ENCODE assay signal across 8 cellular contexts in the genomic region with DNA sequence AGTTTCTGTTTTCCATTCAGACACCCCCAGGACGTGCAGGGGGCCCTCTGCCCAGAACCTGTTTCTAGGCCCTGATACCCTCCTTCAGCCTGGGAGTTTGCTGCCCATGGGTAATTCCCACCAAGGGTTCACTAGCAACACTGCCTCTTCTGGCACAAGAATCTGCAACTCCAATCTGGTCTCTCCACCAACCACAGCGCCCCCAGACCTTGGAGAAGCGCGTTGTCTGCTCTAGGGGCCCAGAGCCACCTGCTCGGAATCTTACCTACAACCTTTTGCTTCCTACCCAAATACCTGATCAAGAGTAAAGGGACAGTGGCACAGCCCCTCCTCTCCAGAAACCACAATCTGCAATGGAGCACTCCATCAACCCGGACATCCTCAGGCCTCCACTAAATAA. TPM values are rescaled to one million over a fixed set of nuclear protein-coding genes. Genes with fewer than 3 reads are reported as not detected.
DNase-seq lines count a peak whose midpoint lies in the region; ATAC-seq, FAIRE-seq and TF ChIP-seq lines count a peak whose summit lies in the region.

No MANE protein-coding gene starts in this region.

- peaks cover 17% of the 10 kb centered on the region for H3K4me1 ChIP-seq in BLaER1

- H3K4me1 Mint-ChIP-seq in nephron: peaks cover 10% of the 10 kb centered on the region

- H3K4me3 Mint-ChIP-seq in nephron: peak overlapping the region; percentile 96 to 97 (median 96)

- TF ChIP-seq CTCF in LNCaP clone FGC (IDR thresholded peaks at IDR 0.05; ENCODE audit: control insufficient read depth, extremely low read depth, insufficient read depth) (no peak), coronary artery (IDR thresholded peaks at IDR 0.05) (no peak), nephron (IDR thresholded peaks at IDR 0.05; ENCODE audit: unreplicated experiment in 3 of 3) (no peak)

- no peak for TF ChIP-seq POLR2A in GM12892 (IDR thresholded peaks at IDR 0.05; ENCODE audit: low read depth, low read length)

- H3K36me3 ChIP-seq in BLaER1: peaks cover 48% of the 10 kb centered on the region

- peak overlapping the region; percentile 84 for H3K4me2 ChIP-seq in BLaER1

- peaks cover 59% of the 10 kb centered on the region for H3K36me3 Mint-ChIP-seq in nephron (ENCODE audit: low read depth)

- no peak for ATAC-seq in HG02798 (IDR thresholded peaks at IDR 0.05; ENCODE audit: poor library complexity, unreplicated experiment)
- ATAC-seq in HG03521 (IDR thresholded peaks at IDR 0.05; ENCODE audit: unreplicated experiment): no peak

- peaks cover 54% of the 10 kb centered on the region for H3K9me3 Mint-ChIP-seq in nephron

- H3K27ac ChIP-seq in BLaER1 (peak overlapping the region; percentile 84), coronary artery (peak overlapping the region in 1 of 2 donors; percentile 89)

- peaks cover 52% of the 10 kb centered on the region for H3K9me3 ChIP-seq in BLaER1

- FAIRE-seq in GM12892 (lab: Jason Lieb, UNC): no peak

- H3K27me3 Mint-ChIP-seq in nephron (ENCODE audit: low read depth): peaks cover 11% of the 10 kb centered on the region

- peak overlapping the region; percentile 92 to 97 (median 97) for H3K27ac Mint-ChIP-seq in nephron

- DNase-seq in LNCaP clone FGC (ENCODE audit: low read depth) (no peak), coronary artery (ENCODE audit: low spot score) (no peak), GM12892 (ENCODE audit: insufficient read length) (no peak), NCI-H1436 treated with DMSO at 0.1 percent for 48 hours (lab: John Stamatoyannopoulos, UW) (no peak)

- no peaks in the 10 kb centered on the region for H3K27me3 ChIP-seq in BLaER1

- H3K9ac ChIP-seq in BLaER1: peak overlapping the region; percentile 84

- peak overlapping the region; percentile 76 for H3K4me3 ChIP-seq in BLaER1
- peak overlapping the region; percentile 82 for H3K4me3 ChIP-seq in LNCaP clone FGC (ENCODE audit: low read depth, low read length)
- H3K4me3 ChIP-seq in coronary artery: peak overlapping the region; percentile 85

- H4K20me1 ChIP-seq in BLaER1: no peaks in the 10 kb centered on the region

RNA-seq across cellular contexts. Expression of gene ZNF180, which starts 0.8 kb away (rescaled TPM):
- 5.3 TPM for polyA plus RNA-seq in GM12892 (2012; ENCODE audit: missing spikeins)

RNA-seq across cellular contexts. Expression of gene CEACAM20, which starts 29.9 kb away (rescaled TPM):
- polyA plus RNA-seq in GM12892 (2012; ENCODE audit: missing spikeins): not detected

RNA-seq across cellular contexts. Expression of gene ZNF229, which starts 51.3 kb away (rescaled TPM):
- 0.06 TPM for polyA plus RNA-seq in GM12892 (2012; ENCODE audit: missing spikeins)
